ENCODE assay signal across 1 cellular context in genomic region chr3:63863150-63864007, GRCh38.
A peak's percentile ranks its signal among the peaks of the same experiment; 100 is the strongest.
TF ChIP-seq lines count a peak whose summit lies in the region.

Gene ATXN7 (plus strand): TSS chr3:63863867. CDS start chr3:63912599, 48,732 bp downstream.
Gene THOC7 (minus strand): TSS chr3:63863805. CDS start chr3:63863790, 15 bp downstream.

TF ChIP-seq in HepG2, 621 proteins besides CTCF, POLR2A, EP300 and RAD21 (continued from another document and continues in another):
- TF ChIP-seq THAP9 (CRISPR knock-in tag; IDR thresholded peaks at IDR 0.05; ENCODE audit: borderline replicate concordance) (no peak; the same call in 1 of the 2 replicates), NR2F1 (CRISPR knock-in tag; IDR thresholded peaks at IDR 0.05) (0 out of 4 replicates have a peak, but pooled peaks of 1 of the 2 experiments have one; percentile 45), PAX8 (CRISPR knock-in tag; IDR thresholded peaks at IDR 0.05; ENCODE audit: borderline replicate concordance) (peak; percentile 55; the same call in 1 of the 2 replicates), ISX (CRISPR knock-in tag; conservative IDR thresholded peaks at IDR 0.05) (0 out of 2 replicates have a peak, but pooled peaks have one; percentile 42), PAWR (CRISPR knock-in tag; IDR thresholded peaks at IDR 0.05; ENCODE audit: borderline replicate concordance) (no peak), HINFP (CRISPR knock-in tag; IDR thresholded peaks at IDR 0.05; ENCODE audit: low read depth) (0 out of 2 replicates have a peak, but pooled peaks have one; percentile 43), HNRNPH1 (optimal IDR thresholded peaks at IDR 0.05; ENCODE audit: low read depth, low read length) (no peak), MBD4 (IDR thresholded peaks at IDR 0.05; ENCODE audit: borderline replicate concordance, low read length) (no peak), SCMH1 (CRISPR knock-in tag; IDR thresholded peaks at IDR 0.05; ENCODE audit: borderline replicate concordance) (no peak), ZNF24 (IDR thresholded peaks at IDR 0.05) (no peak), ZBTB7B (CRISPR knock-in tag; IDR thresholded peaks at IDR 0.05) (0 out of 2 replicates have a peak, but pooled peaks have one; percentile 8), ZNF768 (CRISPR knock-in tag; IDR thresholded peaks at IDR 0.05) (peak; percentile 51; the same call in 1 of the 2 replicates), ZNF878 (CRISPR knock-in tag; IDR thresholded peaks at IDR 0.05) (no peak), SKI (IDR thresholded peaks at IDR 0.05; ENCODE audit: partially characterized antibody) (peak; percentile 79), HMGXB4 (CRISPR knock-in tag; IDR thresholded peaks at IDR 0.05; ENCODE audit: borderline replicate concordance in 1 of 2, low read depth in 1 of 2) (peak; percentile 55 to 75; a peak in 3 of 4 replicates), ZGPAT (CRISPR knock-in tag; IDR thresholded peaks at IDR 0.05) (peak; percentile 47), ZNF274 (CRISPR knock-in tag; IDR thresholded peaks at IDR 0.05) (0 out of 2 replicates have a peak, but pooled peaks have one; percentile 31), ZNF253 (CRISPR knock-in tag; IDR thresholded peaks at IDR 0.05; ENCODE audit: borderline replicate concordance) (peak; percentile 74; the same call in 1 of the 2 replicates), IRF9 (CRISPR knock-in tag; IDR thresholded peaks at IDR 0.05; ENCODE audit: borderline replicate concordance) (no peak), HOXA7 (CRISPR knock-in tag; IDR thresholded peaks at IDR 0.05) (peak; percentile 64; the same call in 1 of the 2 replicates), MZF1 (CRISPR knock-in tag; IDR thresholded peaks at IDR 0.05; ENCODE audit: borderline replicate concordance) (no peak), RBAK (CRISPR knock-in tag; IDR thresholded peaks at IDR 0.05) (no peak), E2F1 (CRISPR knock-in tag; IDR thresholded peaks at IDR 0.05) (peak; percentile 22; the same call in 1 of the 2 replicates), ZIK1 (CRISPR knock-in tag; IDR thresholded peaks at IDR 0.05; ENCODE audit: borderline replicate concordance, low read depth) (no peak), ERF (CRISPR knock-in tag; IDR thresholded peaks at IDR 0.05) (no peak), KLF16 (CRISPR knock-in tag; IDR thresholded peaks at IDR 0.05) (peak in 1 of 2 experiments; percentile 30; a peak in 1 of 4 replicates), PATZ1 (CRISPR knock-in tag; IDR thresholded peaks at IDR 0.05) (0 out of 2 replicates have a peak, but pooled peaks have one; percentile 37), RBM39 (IDR thresholded peaks at IDR 0.05; ENCODE audit: low read depth, low read length, poor library complexity, severe bottlenecking) (peak; percentile 42), HOXA5 (CRISPR knock-in tag; IDR thresholded peaks at IDR 0.05) (peak; percentile 37; the same call in 1 of the 2 replicates), NONO (IDR thresholded peaks at IDR 0.05) (no peak), NONO (CRISPR knock-in tag; conservative IDR thresholded peaks at IDR 0.05) (0 out of 2 replicates have a peak, but pooled peaks have one; percentile 13), ZNF343 (CRISPR knock-in tag; IDR thresholded peaks at IDR 0.05) (peak; percentile 60; the same call in 1 of the 2 replicates), IRF2 (CRISPR knock-in tag; IDR thresholded peaks at IDR 0.05) (no peak), ZNF18 (CRISPR knock-in tag; IDR thresholded peaks at IDR 0.05; ENCODE audit: insufficient replicate concordance) (no peak), NFYB (CRISPR knock-in tag; IDR thresholded peaks at IDR 0.05) (0 out of 2 replicates have a peak, but pooled peaks have one; percentile 21), ZNF276 (CRISPR knock-in tag; IDR thresholded peaks at IDR 0.05; ENCODE audit: low read depth) (peak; percentile 51; the same call in 1 of the 2 replicates), HIC2 (CRISPR knock-in tag; IDR thresholded peaks at IDR 0.05; ENCODE audit: low read depth) (no peak), ZNF598 (CRISPR knock-in tag; IDR thresholded peaks at IDR 0.05; ENCODE audit: borderline replicate concordance) (0 out of 2 replicates have a peak, but pooled peaks have one; percentile 28), ZBTB7A (CRISPR knock-in tag; IDR thresholded peaks at IDR 0.05) (0 out of 2 replicates have a peak, but pooled peaks have one; percentile 45), IKZF1 (IDR thresholded peaks at IDR 0.05) (no peak), PCBP1 (IDR thresholded peaks at IDR 0.05; ENCODE audit: borderline replicate concordance, low read depth, low read length) (0 out of 2 replicates have a peak, but pooled peaks have one; percentile 30), POLR2AphosphoS5 (IDR thresholded peaks at IDR 0.05; ENCODE audit: low read depth, low read length) (0 out of 2 replicates have a peak, but pooled peaks have one; percentile 9), ZNF20 (CRISPR knock-in tag; IDR thresholded peaks at IDR 0.05) (no peak), ZNF335 (CRISPR knock-in tag; IDR thresholded peaks at IDR 0.05) (0 out of 2 replicates have a peak, but pooled peaks have one; percentile 43), SRSF1 (optimal IDR thresholded peaks at IDR 0.05; ENCODE audit: low read depth, low read length) (no peak), ARNTL (CRISPR knock-in tag; IDR thresholded peaks at IDR 0.05) (peak; percentile 56), ZNF605 (CRISPR knock-in tag; IDR thresholded peaks at IDR 0.05) (no peak)
